Comparison of ENCODE assay signal across 1 cellular context in the genomic region with DNA sequence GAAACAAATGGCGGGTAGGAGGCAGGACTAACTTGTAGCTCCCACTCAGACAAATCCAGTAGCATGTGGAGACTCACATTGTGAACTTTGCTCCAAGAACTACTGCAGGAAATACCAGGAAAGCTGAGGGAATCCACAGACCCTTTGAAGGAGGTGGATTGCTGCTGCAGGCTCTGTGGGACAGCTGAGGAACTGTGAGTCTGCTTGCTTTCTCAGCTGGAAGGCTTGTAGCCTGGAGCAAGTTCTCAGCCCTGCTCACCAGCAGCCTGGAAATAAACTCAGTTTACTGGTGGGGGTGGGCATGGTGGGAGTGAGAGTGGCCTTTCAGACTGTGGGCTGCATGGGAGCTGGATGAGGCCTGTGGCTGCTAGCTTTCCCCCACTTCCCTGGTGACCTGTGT.
TF ChIP-seq lines count a peak whose summit lies in the region.

No MANE protein-coding gene starts in this region.

TF ChIP-seq in IMR-90, 13 proteins besides CTCF, POLR2A, EP300 and RAD21:
- TF ChIP-seq MAFK (IDR thresholded peaks at IDR 0.05; ENCODE audit: low read depth, low read length) (no peak), NFE2L2 (IDR thresholded peaks at IDR 0.05; ENCODE audit: low read depth, low read length) (no peak), MAZ (IDR thresholded peaks at IDR 0.05; ENCODE audit: borderline replicate concordance, low read depth, low read length) (no peak), MXI1 (IDR thresholded peaks at IDR 0.05; ENCODE audit: borderline replicate concordance, low read depth, low read length) (no peak)
- TF ChIP-seq, protein P1, sequence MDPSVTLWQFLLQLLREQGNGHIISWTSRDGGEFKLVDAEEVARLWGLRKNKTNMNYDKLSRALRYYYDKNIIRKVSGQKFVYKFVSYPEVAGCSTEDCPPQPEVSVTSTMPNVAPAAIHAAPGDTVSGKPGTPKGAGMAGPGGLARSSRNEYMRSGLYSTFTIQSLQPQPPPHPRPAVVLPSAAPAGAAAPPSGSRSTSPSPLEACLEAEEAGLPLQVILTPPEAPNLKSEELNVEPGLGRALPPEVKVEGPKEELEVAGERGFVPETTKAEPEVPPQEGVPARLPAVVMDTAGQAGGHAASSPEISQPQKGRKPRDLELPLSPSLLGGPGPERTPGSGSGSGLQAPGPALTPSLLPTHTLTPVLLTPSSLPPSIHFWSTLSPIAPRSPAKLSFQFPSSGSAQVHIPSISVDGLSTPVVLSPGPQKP (IDR thresholded peaks at IDR 0.05; ENCODE audit: borderline replicate concordance, low read depth, low read length), result no peak
